Comparison of ENCODE assay signal across 27 cellular contexts in genomic region chr7:44152971-44153947, GRCh38. TPM values are rescaled to one million over a fixed set of nuclear protein-coding genes. Genes with fewer than 3 reads are reported as not detected.
DNase-seq lines count a peak whose midpoint lies in the region; ATAC-seq and TF ChIP-seq lines count a peak whose summit lies in the region.
"Had no signal": no experiment of that assay in that cellular context is flagged by ENCODE, and none has a peak within 500 bp of the region (broad histone marks: within the 10 kb centered on the region; RNA-seq: fewer than 3 reads in every experiment).

No MANE protein-coding gene starts in this region.

- H3K9me3 ChIP-seq in PC-3 (ENCODE audit: low read length): no peaks in the 10 kb centered on the region
- H3K9me3 ChIP-seq in left ventricle myocardium inferior (replicated peaks): no peaks in the 10 kb centered on the region
- H3K9me3 ChIP-seq in sigmoid colon: no peaks in the 10 kb centered on the region
- H3K9me3 ChIP-seq: Peyer's patch, SK-N-SH, spleen, tibial nerve had no signal

- H3K4me3 ChIP-seq in PC-3 (ENCODE audit: low read length): no peak overlapping the region
- H3K4me3 ChIP-seq in left ventricle myocardium inferior: no peak overlapping the region
- H3K4me3 ChIP-seq in sigmoid colon: no peak overlapping the region
- H3K4me3 ChIP-seq: neural progenitor cell, Peyer's patch, spleen, tibial nerve had no signal

- no peak for TF ChIP-seq EP300 in sigmoid colon (IDR thresholded peaks at IDR 0.05)

- no peaks in the 10 kb centered on the region for H3K4me1 ChIP-seq in PC-3 (ENCODE audit: insufficient read depth, low read length)
- H3K4me1 ChIP-seq in left ventricle myocardium inferior: no peaks in the 10 kb centered on the region
- H3K4me1 ChIP-seq in sigmoid colon: no peaks in the 10 kb centered on the region
- H3K4me1 ChIP-seq: Peyer's patch, tibial nerve had no signal

- no peak overlapping the region for H3K9ac ChIP-seq in PC-3 (ENCODE audit: low read length)
- H3K9ac ChIP-seq: neural progenitor cell, SK-N-SH had no signal

- no peaks in the 10 kb centered on the region for H3K36me3 ChIP-seq in PC-3 (ENCODE audit: low read depth, low read length)
- no peaks in the 10 kb centered on the region for H3K36me3 ChIP-seq in left ventricle myocardium inferior
- no peaks in the 10 kb centered on the region for H3K36me3 ChIP-seq in sigmoid colon
- H3K36me3 ChIP-seq: neural progenitor cell, Peyer's patch, spleen, tibial nerve had no signal

- H4K20me1 ChIP-seq in PC-3 (ENCODE audit: low read length): no peaks in the 10 kb centered on the region

- H3K9me2 ChIP-seq in PC-3 (replicated peaks; ENCODE audit: low read length): no peaks in the 10 kb centered on the region
- H3K9me2 ChIP-seq: SK-N-SH had no signal

- intact Hi-C loops in cardiac septum (cut with DNase I): no loop called here
- intact Hi-C loops in Right ventricle myocardium inferior (cut with DNase I): no loop called here
- intact Hi-C loops in PC-3 (cut with micrococcal nuclease): no loop called here
- intact Hi-C loops in left ventricle myocardium inferior (cut with micrococcal nuclease): no loop called here
- intact Hi-C loops in sigmoid colon (cut with DNase I): no loop called here

- no peaks in the 10 kb centered on the region for H3F3A ChIP-seq in PC-3 (ENCODE audit: low read length, unreplicated experiment)

- H3K79me2 ChIP-seq in PC-3 (ENCODE audit: low read length): no peaks in the 10 kb centered on the region

- peak; percentile 56 for DNase-seq in cardiac septum (ENCODE audit: low spot score)
- DNase-seq in Right ventricle myocardium inferior (ENCODE audit: missing footprints): no peak
- DNase-seq in PC-3: no peak
- no peak for DNase-seq in left ventricle myocardium inferior
- peak; percentile 57 for DNase-seq in sigmoid colon
- no peak for DNase-seq in C1 segment of cervical spinal cord (lab: John Stamatoyannopoulos, UW)
- DNase-seq: activated CD4-positive, alpha-beta T cell treated with anti-CD3 and anti-CD28 coated beads for 1 hour; activated T-cell treated with anti-CD3 and anti-CD28 coated beads, Interleukin-2, amount 50 U/mL, for 48 hours; effector CD4-positive, alpha-beta T cell; left cardiac atrium; NCI-H1092; NCI-H2081; spleen; stimulated activated CD4-positive, alpha-beta T cell treated with anti-CD3 and anti-CD28 coated beads, Interleukin-4, amount 100 ng/mL, for 24 hours; stimulated activated naive CD8-positive, alpha-beta T cell treated with anti-CD3 and anti-CD28 coated beads, Interleukin-15, amount 100 ng/mL, for 72 hours had no signal

- TF ChIP-seq POLR2A in sigmoid colon (IDR thresholded peaks at IDR 0.05): no peak

- 83 to 84% methylated on average over 22 of the region's 22 CpGs for WGBS in sigmoid colon, 2 donors

- POLR2A ChIA-PET in PC-3 (lab: Charles Lee; ENCODE audit: unreplicated experiment): no interaction called here

- no peak overlapping the region for H3K27ac ChIP-seq in PC-3 (ENCODE audit: low read length)
- H3K27ac ChIP-seq in left ventricle myocardium inferior (replicated peaks): no peak overlapping the region
- no peak overlapping the region for H3K27ac ChIP-seq in sigmoid colon
- H3K27ac ChIP-seq: neural progenitor cell, Peyer's patch, spleen, tibial nerve had no signal

- ATAC-seq in Right ventricle myocardium inferior: no peak
- peak; percentile 27; the same call in 1 of the 2 replicates for ATAC-seq in PC-3
- no peak for ATAC-seq in HG02884 (IDR thresholded peaks at IDR 0.05; ENCODE audit: unreplicated experiment)
- ATAC-seq in GM21526 (IDR thresholded peaks at IDR 0.05; ENCODE audit: low FRiP score, unreplicated experiment): no peak
- ATAC-seq: esophagus mucosa; stimulated activated naive CD8-positive, alpha-beta T cell treated with anti-CD3 and anti-CD28 coated beads, Interleukin-15, amount 100 ng/mL, for 72 hours had no signal

- H3K27me3 ChIP-seq in PC-3 (ENCODE audit: low read length): no peaks in the 10 kb centered on the region
- H3K27me3 ChIP-seq in left ventricle myocardium inferior (ENCODE audit: low read depth): no peaks in the 10 kb centered on the region
- H3K27me3 ChIP-seq in sigmoid colon: no peaks in the 10 kb centered on the region
- H3K27me3 ChIP-seq: neural progenitor cell, Peyer's patch, spleen, tibial nerve had no signal

- BruUV-seq in PC-3 (replicated peaks; lab: Mats Ljungman, UMichigan): no TSS peak

- CTCF ChIA-PET in PC-3 (lab: Charles Lee): no interaction called here

- no peak overlapping the region for H3K4me2 ChIP-seq in PC-3 (ENCODE audit: low read length)
- H3K4me2 ChIP-seq: neural progenitor cell, SK-N-SH had no signal

- TF ChIP-seq CTCF in PC-3 (conservative IDR thresholded peaks at IDR 0.05; ENCODE audit: low read depth, low read length) (no peak), left ventricle myocardium inferior (IDR thresholded peaks at IDR 0.05; ENCODE audit: borderline replicate concordance) (peak; percentile 26), sigmoid colon (IDR thresholded peaks at IDR 0.05) (no peak)

- no peak overlapping the region for H2AFZ ChIP-seq in PC-3 (ENCODE audit: low read length)
- H2AFZ ChIP-seq: neural progenitor cell had no signal

RNA-seq across cellular contexts. Expression of gene MYL7, which starts 12.1 kb away (rescaled TPM):
- total RNA-seq in cardiac septum: 2,493 TPM
- 3,838 TPM for total RNA-seq in Right ventricle myocardium inferior
- not detected in 2 replicates for total RNA-seq in PC-3 (2014; rRNA removed)
- 518 TPM for total RNA-seq in left ventricle myocardium inferior
- not detected for total RNA-seq in sigmoid colon
- 1 to 10 TPM in 1 of 3 donors, under 1 TPM in 1, not detected in 1; 0.39 to 7.2 TPM for polyA plus RNA-seq in sigmoid colon
- total RNA-seq: aorta; CD4-positive, alpha-beta T cell; esophagus mucosa; H4; LHCN-M2; mononuclear cell; Peyer's patch; tibial nerve had no signal
- polyA plus RNA-seq: SK-N-SH had no signal

RNA-seq across cellular contexts. Expression of gene POLD2, which starts 29.9 kb away (rescaled TPM):
- total RNA-seq in cardiac septum (88.1 TPM), Right ventricle myocardium inferior (87.3 TPM), PC-3 (2014; rRNA removed) (224 and 225 TPM in 2 replicates), left ventricle myocardium inferior (78.0 TPM), sigmoid colon (10 to 100 TPM; 20.3 to 40.5 (median 29.5) TPM)
- polyA plus RNA-seq in sigmoid colon: 10 to 100 TPM; 31.9 to 91.2 (median 39.0) TPM

RNA-seq across cellular contexts. Expression of gene GCK, which starts 36.0 kb away (rescaled TPM):
- total RNA-seq in cardiac septum: 3.7 TPM
- total RNA-seq in Right ventricle myocardium inferior: 1.8 TPM
- total RNA-seq in PC-3 (2014; rRNA removed): not detected in 2 replicates
- 0.49 TPM for total RNA-seq in left ventricle myocardium inferior
- total RNA-seq in sigmoid colon: 1 to 10 TPM in 2 of 4 donors, under 1 TPM in 1, not detected in 1; 0.27 to 1.8 (median 1.4) TPM
- under 1 TPM in 2 of 3 donors, not detected in 1; 0.32 to 0.60 TPM for polyA plus RNA-seq in sigmoid colon
- total RNA-seq: esophagus mucosa, H4, LHCN-M2, Peyer's patch had no signal

RNA-seq across cellular contexts. Expression of gene YKT6, which starts 47.5 kb away (rescaled TPM):
- total RNA-seq in cardiac septum (56.1 TPM), Right ventricle myocardium inferior (58.0 TPM), PC-3 (2014; rRNA removed) (133 and 147 TPM in 2 replicates), left ventricle myocardium inferior (53.3 TPM), sigmoid colon (10 to 100 TPM; 39.2 to 50.1 (median 44.5) TPM)
- 10 to 100 TPM; 63.1 to 95.5 (median 73.3) TPM for polyA plus RNA-seq in sigmoid colon

RNA-seq across cellular contexts. Expression of gene AEBP1, which starts 49.1 kb away (rescaled TPM):
- total RNA-seq in cardiac septum (93.1 TPM), Right ventricle myocardium inferior (13.6 TPM), PC-3 (2014; rRNA removed) (not detected in 2 replicates), left ventricle myocardium inferior (20.5 TPM), sigmoid colon (100 to 1,000 TPM in 2 of 4 donors, 10 to 100 TPM in 2; 74.6 to 182 (median 128) TPM)
- 10 to 100 TPM in 2 of 3 donors, 1 to 10 TPM in 1; 2.5 to 37.7 (median 12.0) TPM for polyA plus RNA-seq in sigmoid colon
- total RNA-seq: LHCN-M2 had no signal

Comparison
In these comparisons a context has a peak if more than half of its experiments do, and no peak if none do; other contexts are left out.
1. DNase-seq: peak in cardiac septum (single experiment) and sigmoid colon (single experiment); none in Right ventricle myocardium inferior (single experiment), PC-3 (single experiment), left ventricle myocardium inferior (single experiment) and C1 segment of cervical spinal cord (0 of 14).
2. RNA of gene MYL7, which starts 12.1 kb away (total RNA-seq): 3,838 TPM in Right ventricle myocardium inferior (single experiment), 2,493 TPM in cardiac septum (single experiment) and 518 TPM in left ventricle myocardium inferior (single experiment); not detected in PC-3 and not detected in sigmoid colon; every median in the first group is over 100 times any median in the second.